ENCODE assay signal across 5 cellular contexts in the genomic region with DNA sequence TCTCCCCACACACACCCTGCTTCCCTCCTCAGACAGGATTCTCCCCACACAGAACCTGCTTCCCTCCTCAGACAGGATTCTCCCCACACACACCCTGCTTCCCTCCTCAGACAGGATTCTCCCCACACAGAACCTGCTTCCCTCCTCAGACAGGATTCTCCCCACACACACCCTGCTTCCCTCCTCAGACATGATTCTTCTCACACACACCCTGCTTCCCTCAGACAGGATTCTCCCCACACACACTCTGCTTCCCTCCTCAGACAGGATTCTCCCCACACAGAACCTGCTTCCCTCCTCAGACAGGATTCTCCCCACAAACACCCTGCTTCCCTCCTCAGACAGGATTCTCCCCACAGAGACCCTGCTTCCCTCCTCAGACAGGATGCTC. TPM values are rescaled to one million over a fixed set of nuclear protein-coding genes. Genes with fewer than 3 reads are reported as not detected.
DNase-seq lines count a peak whose midpoint lies in the region; TF ChIP-seq lines count a peak whose summit lies in the region.
"Not testable (repeated sequence)": the region's sequence is repeated elsewhere in the genome, so short reads cannot be mapped to it uniquely, and the experiment has no call there.

No MANE protein-coding gene starts in this region.

- not testable (repeated sequence) for TF ChIP-seq CTCF in SU-DHL-6 (IDR thresholded peaks at IDR 0.05; ENCODE audit: insufficient read depth, low read length, poor library complexity, severe bottlenecking); endodermal cell (conservative IDR thresholded peaks at IDR 0.05); mesothelial cell of epicardium (IDR thresholded peaks at IDR 0.05; ENCODE audit: unreplicated experiment)

- H3F3A ChIP-seq in SU-DHL-6 (ENCODE audit: insufficient read depth): not testable (repeated sequence)

- not testable (repeated sequence) for H3K4me3 ChIP-seq in SU-DHL-6 (ENCODE audit: insufficient read depth, low read length, poor library complexity, severe bottlenecking); endodermal cell (ENCODE audit: low read length)

- peak overlapping the region; percentile 43 for H3K4me2 ChIP-seq in SU-DHL-6 (ENCODE audit: low read depth, low read length, poor library complexity, severe bottlenecking)

- peak overlapping the region; percentile 55; the same call in 1 of the 2 replicates for H3K9ac ChIP-seq in ES-I3 (ENCODE audit: low read depth, low read length)
- peak overlapping the region; percentile 48; the same call in 1 of the 2 replicates for H3K9ac ChIP-seq in SU-DHL-6 (ENCODE audit: low read length)
- H3K9ac ChIP-seq in endodermal cell (ENCODE audit: extremely low read depth, low read length, poor library complexity, severe bottlenecking): not testable (repeated sequence)

- H3K4me1 ChIP-seq in ES-I3 (ENCODE audit: insufficient read depth, low read length); endodermal cell (ENCODE audit: control insufficient read depth, insufficient read depth, low read length): not testable (repeated sequence)

- H2AFZ ChIP-seq in SU-DHL-6 (ENCODE audit: low read depth, low read length, severe bottlenecking): not testable (repeated sequence)

- peaks cover 24% of the 10 kb centered on the region for H3K27me3 Mint-ChIP-seq in activated T-helper 2 cell treated with anti-CD3 and anti-CD28 coated beads, Interferon-gamma antibody, Interleukin-2, Interleukin-4, amounts not matched to agents 10 μg/mL and 5 μg/mL and 100 μg/mL, durations not matched to agents 14 hours and 24 hours and 36 hours (ENCODE audit: low read depth)
- H3K27me3 Mint-ChIP-seq in endodermal cell (ENCODE audit: insufficient read depth): peaks cover 39% of the 10 kb centered on the region
- peaks cover 33% of the 10 kb centered on the region for H3K27me3 Mint-ChIP-seq in mesothelial cell of epicardium (ENCODE audit: low read depth)

- not testable (repeated sequence) for H3K27ac ChIP-seq in SU-DHL-6 (ENCODE audit: low read depth, low read length); endodermal cell (ENCODE audit: low read depth, low read length)

- peak overlapping the region; percentile 64 for H3K4me3 Mint-ChIP-seq in activated T-helper 2 cell treated with anti-CD3 and anti-CD28 coated beads, Interferon-gamma antibody, Interleukin-2, Interleukin-4, amounts not matched to agents 10 μg/mL and 5 μg/mL and 100 μg/mL, durations not matched to agents 14 hours and 24 hours and 36 hours (ENCODE audit: low read depth)
- H3K4me3 Mint-ChIP-seq in endodermal cell (peak overlapping the region; percentile 56), mesothelial cell of epicardium (peak overlapping the region; percentile 69)

- peaks cover 10% of the 10 kb centered on the region for H3K4me1 Mint-ChIP-seq in activated T-helper 2 cell treated with anti-CD3 and anti-CD28 coated beads, Interferon-gamma antibody, Interleukin-2, Interleukin-4, amounts not matched to agents 10 μg/mL and 5 μg/mL and 100 μg/mL, durations not matched to agents 14 hours and 24 hours and 36 hours (ENCODE audit: low read depth)
- H3K4me1 Mint-ChIP-seq in endodermal cell: not testable (repeated sequence)
- H3K4me1 Mint-ChIP-seq in mesothelial cell of epicardium: peaks cover 11% of the 10 kb centered on the region

- H4K20me1 ChIP-seq in SU-DHL-6 (ENCODE audit: low read depth, low read length): not testable (repeated sequence)

- not testable (repeated sequence) for H3K36me3 Mint-ChIP-seq in activated T-helper 2 cell treated with anti-CD3 and anti-CD28 coated beads, Interferon-gamma antibody, Interleukin-2, Interleukin-4, amounts not matched to agents 10 μg/mL and 5 μg/mL and 100 μg/mL, durations not matched to agents 14 hours and 24 hours and 36 hours (ENCODE audit: low read depth); endodermal cell (ENCODE audit: low read depth); mesothelial cell of epicardium

- not testable (repeated sequence) for H3K9me3 Mint-ChIP-seq in activated T-helper 2 cell treated with anti-CD3 and anti-CD28 coated beads, Interferon-gamma antibody, Interleukin-2, Interleukin-4, amounts not matched to agents 10 μg/mL and 5 μg/mL and 100 μg/mL, durations not matched to agents 14 hours and 24 hours and 36 hours; endodermal cell; mesothelial cell of epicardium

- H3K9me3 ChIP-seq in ES-I3 (ENCODE audit: control insufficient read depth, insufficient read depth, low read length); SU-DHL-6 (ENCODE audit: insufficient read depth, low read length); endodermal cell (ENCODE audit: control insufficient read depth, low read length): not testable (repeated sequence)

- H3K27me3 ChIP-seq in SU-DHL-6 (ENCODE audit: low read length): not testable (repeated sequence)
- peaks cover 37% of the 10 kb centered on the region for H3K27me3 ChIP-seq in endodermal cell (ENCODE audit: control insufficient read depth, insufficient read depth, low read length, poor library complexity, severe bottlenecking)

- not testable (repeated sequence) for H3K9me2 ChIP-seq in SU-DHL-6 (replicated peaks; ENCODE audit: insufficient read depth, low read length)

- not testable (repeated sequence) for H3K36me3 ChIP-seq in ES-I3 (ENCODE audit: insufficient read depth, low read length); SU-DHL-6 (ENCODE audit: low read length); endodermal cell (ENCODE audit: control insufficient read depth, insufficient read depth, low read length)

- H3K27ac Mint-ChIP-seq in activated T-helper 2 cell treated with anti-CD3 and anti-CD28 coated beads, Interferon-gamma antibody, Interleukin-2, Interleukin-4, amounts not matched to agents 10 μg/mL and 5 μg/mL and 100 μg/mL, durations not matched to agents 14 hours and 24 hours and 36 hours; endodermal cell; mesothelial cell of epicardium: not testable (repeated sequence)

- intact Hi-C loops in activated T-helper 2 cell treated with anti-CD3 and anti-CD28 coated beads, Interferon-gamma antibody, Interleukin-2, Interleukin-4, amounts not matched to agents 10 μg/mL and 5 μg/mL and 100 μg/mL, durations not matched to agents 14 hours and 24 hours and 36 hours (cut with micrococcal nuclease): not testable (repeated sequence)

- DNase-seq in activated T-helper 2 cell treated with anti-CD3 and anti-CD28 coated beads, Interferon-gamma antibody, Interleukin-2, Interleukin-4, amounts not matched to agents 10 μg/mL and 5 μg/mL and 100 μg/mL, durations not matched to agents 14 hours and 24 hours and 36 hours (ENCODE audit: low spot score); endodermal cell; mesothelial cell of epicardium (ENCODE audit: low spot score in 2 of 2, unreplicated experiment in 2 of 2): not testable (repeated sequence)

- H3K79me2 ChIP-seq in SU-DHL-6 (ENCODE audit: insufficient read depth, low read length): not testable (repeated sequence)

RNA-seq across cellular contexts. Expression of gene TRIM28, which starts 4.7 kb away (rescaled TPM):
- total RNA-seq in activated T-helper 2 cell treated with anti-CD3 and anti-CD28 coated beads, Interferon-gamma antibody, Interleukin-2, Interleukin-4, amounts not matched to agents 10 μg/mL and 5 μg/mL and 100 μg/mL, durations not matched to agents 14 hours and 24 hours and 36 hours: 658 and 662 TPM in 2 replicates
- total RNA-seq in endodermal cell (100 to 1,000 TPM; 809 to 859 TPM), mesothelial cell of epicardium (577 to 599 TPM (median 579 TPM) in 3 replicates)
- polyA plus RNA-seq in endodermal cell (2013, experiment 1 of 2): 758 TPM
- 628 TPM for polyA plus RNA-seq in endodermal cell (2013, experiment 2 of 2)

RNA-seq across cellular contexts. Expression of gene CHMP2A, which starts 15.7 kb away (rescaled TPM):
- total RNA-seq in activated T-helper 2 cell treated with anti-CD3 and anti-CD28 coated beads, Interferon-gamma antibody, Interleukin-2, Interleukin-4, amounts not matched to agents 10 μg/mL and 5 μg/mL and 100 μg/mL, durations not matched to agents 14 hours and 24 hours and 36 hours: 102 and 105 TPM in 2 replicates
- total RNA-seq in endodermal cell: 100 to 1,000 TPM in 1 of 2 donors, 10 to 100 TPM in 1; 97.7 to 147 TPM
- 99.3 TPM for polyA plus RNA-seq in endodermal cell (2013, experiment 1 of 2)
- polyA plus RNA-seq in endodermal cell (2013, experiment 2 of 2): 93.6 TPM
- 82.9 to 86.5 TPM (median 84.3 TPM) in 3 replicates for total RNA-seq in mesothelial cell of epicardium

RNA-seq across cellular contexts. Expression of gene UBE2M, which starts 19.2 kb away (rescaled TPM):
- 133 and 142 TPM in 2 replicates for total RNA-seq in activated T-helper 2 cell treated with anti-CD3 and anti-CD28 coated beads, Interferon-gamma antibody, Interleukin-2, Interleukin-4, amounts not matched to agents 10 μg/mL and 5 μg/mL and 100 μg/mL, durations not matched to agents 14 hours and 24 hours and 36 hours
- 100 to 1,000 TPM in 1 of 2 donors, 10 to 100 TPM in 1; 90.8 to 116 TPM for total RNA-seq in endodermal cell
- polyA plus RNA-seq in endodermal cell (2013, experiment 1 of 2): 92.6 TPM
- polyA plus RNA-seq in endodermal cell (2013, experiment 2 of 2): 101 TPM
- total RNA-seq in mesothelial cell of epicardium: 66.2 to 74.7 TPM (median 73.4 TPM) in 3 replicates

RNA-seq across cellular contexts. Expression of gene ZBTB45, which starts 19.6 kb away (rescaled TPM):
- total RNA-seq in activated T-helper 2 cell treated with anti-CD3 and anti-CD28 coated beads, Interferon-gamma antibody, Interleukin-2, Interleukin-4, amounts not matched to agents 10 μg/mL and 5 μg/mL and 100 μg/mL, durations not matched to agents 14 hours and 24 hours and 36 hours: 16.6 and 17.7 TPM in 2 replicates
- total RNA-seq in endodermal cell: 10 to 100 TPM; 19.0 to 19.4 TPM
- polyA plus RNA-seq in endodermal cell (2013, experiment 1 of 2): 19.3 TPM
- 18.3 TPM for polyA plus RNA-seq in endodermal cell (2013, experiment 2 of 2)
- total RNA-seq in mesothelial cell of epicardium: 24.4 to 27.1 TPM (median 24.9 TPM) in 3 replicates

RNA-seq across cellular contexts. Expression of gene SLC27A5, which starts 27.4 kb away (rescaled TPM):
- 23.0 and 23.5 TPM in 2 replicates for total RNA-seq in activated T-helper 2 cell treated with anti-CD3 and anti-CD28 coated beads, Interferon-gamma antibody, Interleukin-2, Interleukin-4, amounts not matched to agents 10 μg/mL and 5 μg/mL and 100 μg/mL, durations not matched to agents 14 hours and 24 hours and 36 hours
- total RNA-seq in endodermal cell (10 to 100 TPM; 13.6 to 15.3 TPM), mesothelial cell of epicardium (12.5 to 14.2 TPM (median 14.2 TPM) in 3 replicates)
- polyA plus RNA-seq in endodermal cell (2013, experiment 1 of 2): 11.6 TPM
- polyA plus RNA-seq in endodermal cell (2013, experiment 2 of 2): 9.0 TPM
